2 cellular contexts compared by ENCODE assay signal in the genomic region with DNA sequence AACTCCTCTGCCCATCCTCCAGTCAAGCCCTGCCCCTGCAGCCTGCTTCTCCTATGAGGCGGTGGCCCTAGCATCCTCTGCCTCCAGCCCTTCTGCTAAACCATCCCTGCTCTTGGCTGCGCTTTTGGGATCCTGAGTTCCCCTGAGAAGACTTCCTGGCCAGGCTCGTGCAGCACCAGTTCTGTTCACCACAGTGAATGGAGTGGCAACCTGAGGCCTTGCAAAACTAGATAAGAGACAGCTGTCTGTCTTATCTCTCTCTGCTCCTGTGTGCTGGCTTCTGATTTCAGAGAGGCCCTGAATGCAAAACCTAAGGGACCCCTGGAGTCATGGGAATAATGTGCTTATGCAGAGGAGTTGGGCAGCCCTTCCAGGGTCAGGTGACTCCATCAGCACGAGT.
TF ChIP-seq lines count a peak whose summit lies in the region.

No MANE protein-coding gene starts in this region.

TF ChIP-seq in SK-N-SH, 30 proteins besides CTCF, POLR2A, EP300 and RAD21 (continued from another document):
- no peak for TF ChIP-seq YY1 (IDR thresholded peaks at IDR 0.05; ENCODE audit: low read depth)
- TF ChIP-seq SIN3A (IDR thresholded peaks at IDR 0.05; ENCODE audit: borderline replicate concordance, low read depth, low read length): no peak
- TF ChIP-seq FOSL2 (IDR thresholded peaks at IDR 0.05; ENCODE audit: borderline replicate concordance, low read depth): no peak
- TF ChIP-seq, protein P1, sequence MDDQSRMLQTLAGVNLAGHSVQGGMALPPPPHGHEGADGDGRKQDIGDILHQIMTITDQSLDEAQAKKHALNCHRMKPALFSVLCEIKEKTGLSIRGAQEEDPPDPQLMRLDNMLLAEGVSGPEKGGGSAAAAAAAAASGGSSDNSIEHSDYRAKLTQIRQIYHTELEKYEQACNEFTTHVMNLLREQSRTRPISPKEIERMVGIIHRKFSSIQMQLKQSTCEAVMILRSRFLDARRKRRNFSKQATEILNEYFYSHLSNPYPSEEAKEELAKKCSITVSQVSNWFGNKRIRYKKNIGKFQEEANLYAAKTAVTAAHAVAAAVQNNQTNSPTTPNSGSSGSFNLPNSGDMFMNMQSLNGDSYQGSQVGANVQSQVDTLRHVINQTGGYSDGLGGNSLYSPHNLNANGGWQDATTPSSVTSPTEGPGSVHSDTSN (IDR thresholded peaks at IDR 0.05): no peak

TF ChIP-seq in SK-N-SH treated with all-trans-retinoic acid at 6 μM for 48 hours, 23 proteins besides CTCF, POLR2A, EP300 and RAD21 (continued from another document):
- TF ChIP-seq ARNTL (CRISPR knock-in tag; IDR thresholded peaks at IDR 0.05; ENCODE audit: borderline replicate concordance, low read depth): no peak
- no peak for TF ChIP-seq TCF4 (CRISPR knock-in tag; IDR thresholded peaks at IDR 0.05; ENCODE audit: borderline replicate concordance)
- TF ChIP-seq, protein P2, sequence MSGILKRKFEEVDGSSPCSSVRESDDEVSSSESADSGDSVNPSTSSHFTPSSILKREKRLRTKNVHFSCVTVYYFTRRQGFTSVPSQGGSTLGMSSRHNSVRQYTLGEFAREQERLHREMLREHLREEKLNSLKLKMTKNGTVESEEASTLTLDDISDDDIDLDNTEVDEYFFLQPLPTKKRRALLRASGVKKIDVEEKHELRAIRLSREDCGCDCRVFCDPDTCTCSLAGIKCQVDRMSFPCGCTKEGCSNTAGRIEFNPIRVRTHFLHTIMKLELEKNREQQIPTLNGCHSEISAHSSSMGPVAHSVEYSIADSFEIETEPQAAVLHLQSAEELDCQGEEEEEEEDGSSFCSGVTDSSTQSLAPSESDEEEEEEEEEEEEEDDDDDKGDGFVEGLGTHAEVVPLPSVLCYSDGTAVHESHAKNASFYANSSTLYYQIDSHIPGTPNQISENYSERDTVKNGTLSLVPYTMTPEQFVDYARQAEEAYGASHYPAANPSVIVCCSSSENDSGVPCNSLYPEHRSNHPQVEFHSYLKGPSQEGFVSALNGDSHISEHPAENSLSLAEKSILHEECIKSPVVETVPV (CRISPR knock-in tag; IDR thresholded peaks at IDR 0.05): no peak
- no peak for TF ChIP-seq OSR1 (CRISPR knock-in tag; IDR thresholded peaks at IDR 0.05)
- TF ChIP-seq, protein P3, sequence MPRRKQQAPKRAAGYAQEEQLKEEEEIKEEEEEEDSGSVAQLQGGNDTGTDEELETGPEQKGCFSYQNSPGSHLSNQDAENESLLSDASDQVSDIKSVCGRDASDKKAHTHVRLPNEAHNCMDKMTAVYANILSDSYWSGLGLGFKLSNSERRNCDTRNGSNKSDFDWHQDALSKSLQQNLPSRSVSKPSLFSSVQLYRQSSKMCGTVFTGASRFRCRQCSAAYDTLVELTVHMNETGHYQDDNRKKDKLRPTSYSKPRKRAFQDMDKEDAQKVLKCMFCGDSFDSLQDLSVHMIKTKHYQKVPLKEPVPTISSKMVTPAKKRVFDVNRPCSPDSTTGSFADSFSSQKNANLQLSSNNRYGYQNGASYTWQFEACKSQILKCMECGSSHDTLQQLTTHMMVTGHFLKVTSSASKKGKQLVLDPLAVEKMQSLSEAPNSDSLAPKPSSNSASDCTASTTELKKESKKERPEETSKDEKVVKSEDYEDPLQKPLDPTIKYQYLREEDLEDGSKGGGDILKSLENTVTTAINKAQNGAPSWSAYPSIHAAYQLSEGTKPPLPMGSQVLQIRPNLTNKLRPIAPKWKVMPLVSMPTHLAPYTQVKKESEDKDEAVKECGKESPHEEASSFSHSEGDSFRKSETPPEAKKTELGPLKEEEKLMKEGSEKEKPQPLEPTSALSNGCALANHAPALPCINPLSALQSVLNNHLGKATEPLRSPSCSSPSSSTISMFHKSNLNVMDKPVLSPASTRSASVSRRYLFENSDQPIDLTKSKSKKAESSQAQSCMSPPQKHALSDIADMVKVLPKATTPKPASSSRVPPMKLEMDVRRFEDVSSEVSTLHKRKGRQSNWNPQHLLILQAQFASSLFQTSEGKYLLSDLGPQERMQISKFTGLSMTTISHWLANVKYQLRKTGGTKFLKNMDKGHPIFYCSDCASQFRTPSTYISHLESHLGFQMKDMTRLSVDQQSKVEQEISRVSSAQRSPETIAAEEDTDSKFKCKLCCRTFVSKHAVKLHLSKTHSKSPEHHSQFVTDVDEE (CRISPR knock-in tag; IDR thresholded peaks at IDR 0.05): no peak
- no peak for TF ChIP-seq ZNF8 (CRISPR knock-in tag; IDR thresholded peaks at IDR 0.05)
- TF ChIP-seq TOX (CRISPR knock-in tag; IDR thresholded peaks at IDR 0.05; ENCODE audit: borderline replicate concordance): no peak
- TF ChIP-seq, protein P4, sequence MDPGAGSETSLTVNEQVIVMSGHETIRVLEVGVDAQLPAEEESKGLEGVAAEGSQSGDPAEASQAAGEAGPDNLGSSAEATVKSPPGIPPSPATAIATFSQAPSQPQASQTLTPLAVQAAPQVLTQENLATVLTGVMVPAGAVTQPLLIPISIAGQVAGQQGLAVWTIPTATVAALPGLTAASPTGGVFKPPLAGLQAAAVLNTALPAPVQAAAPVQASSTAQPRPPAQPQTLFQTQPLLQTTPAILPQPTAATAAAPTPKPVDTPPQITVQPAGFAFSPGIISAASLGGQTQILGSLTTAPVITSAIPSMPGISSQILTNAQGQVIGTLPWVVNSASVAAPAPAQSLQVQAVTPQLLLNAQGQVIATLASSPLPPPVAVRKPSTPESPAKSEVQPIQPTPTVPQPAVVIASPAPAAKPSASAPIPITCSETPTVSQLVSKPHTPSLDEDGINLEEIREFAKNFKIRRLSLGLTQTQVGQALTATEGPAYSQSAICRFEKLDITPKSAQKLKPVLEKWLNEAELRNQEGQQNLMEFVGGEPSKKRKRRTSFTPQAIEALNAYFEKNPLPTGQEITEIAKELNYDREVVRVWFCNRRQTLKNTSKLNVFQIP (CRISPR knock-in tag; IDR thresholded peaks at IDR 0.05; ENCODE audit: borderline replicate concordance, low read depth): no peak
- TF ChIP-seq, protein P5, sequence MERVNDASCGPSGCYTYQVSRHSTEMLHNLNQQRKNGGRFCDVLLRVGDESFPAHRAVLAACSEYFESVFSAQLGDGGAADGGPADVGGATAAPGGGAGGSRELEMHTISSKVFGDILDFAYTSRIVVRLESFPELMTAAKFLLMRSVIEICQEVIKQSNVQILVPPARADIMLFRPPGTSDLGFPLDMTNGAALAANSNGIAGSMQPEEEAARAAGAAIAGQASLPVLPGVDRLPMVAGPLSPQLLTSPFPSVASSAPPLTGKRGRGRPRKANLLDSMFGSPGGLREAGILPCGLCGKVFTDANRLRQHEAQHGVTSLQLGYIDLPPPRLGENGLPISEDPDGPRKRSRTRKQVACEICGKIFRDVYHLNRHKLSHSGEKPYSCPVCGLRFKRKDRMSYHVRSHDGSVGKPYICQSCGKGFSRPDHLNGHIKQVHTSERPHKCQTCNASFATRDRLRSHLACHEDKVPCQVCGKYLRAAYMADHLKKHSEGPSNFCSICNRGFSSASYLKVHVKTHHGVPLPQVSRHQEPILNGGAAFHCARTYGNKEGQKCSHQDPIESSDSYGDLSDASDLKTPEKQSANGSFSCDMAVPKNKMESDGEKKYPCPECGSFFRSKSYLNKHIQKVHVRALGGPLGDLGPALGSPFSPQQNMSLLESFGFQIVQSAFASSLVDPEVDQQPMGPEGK (CRISPR knock-in tag; IDR thresholded peaks at IDR 0.05; ENCODE audit: borderline replicate concordance): no peak
- TF ChIP-seq GLIS3 (CRISPR knock-in tag; IDR thresholded peaks at IDR 0.05): no peak
